8 cellular contexts compared by ENCODE assay signal in the genomic region with DNA sequence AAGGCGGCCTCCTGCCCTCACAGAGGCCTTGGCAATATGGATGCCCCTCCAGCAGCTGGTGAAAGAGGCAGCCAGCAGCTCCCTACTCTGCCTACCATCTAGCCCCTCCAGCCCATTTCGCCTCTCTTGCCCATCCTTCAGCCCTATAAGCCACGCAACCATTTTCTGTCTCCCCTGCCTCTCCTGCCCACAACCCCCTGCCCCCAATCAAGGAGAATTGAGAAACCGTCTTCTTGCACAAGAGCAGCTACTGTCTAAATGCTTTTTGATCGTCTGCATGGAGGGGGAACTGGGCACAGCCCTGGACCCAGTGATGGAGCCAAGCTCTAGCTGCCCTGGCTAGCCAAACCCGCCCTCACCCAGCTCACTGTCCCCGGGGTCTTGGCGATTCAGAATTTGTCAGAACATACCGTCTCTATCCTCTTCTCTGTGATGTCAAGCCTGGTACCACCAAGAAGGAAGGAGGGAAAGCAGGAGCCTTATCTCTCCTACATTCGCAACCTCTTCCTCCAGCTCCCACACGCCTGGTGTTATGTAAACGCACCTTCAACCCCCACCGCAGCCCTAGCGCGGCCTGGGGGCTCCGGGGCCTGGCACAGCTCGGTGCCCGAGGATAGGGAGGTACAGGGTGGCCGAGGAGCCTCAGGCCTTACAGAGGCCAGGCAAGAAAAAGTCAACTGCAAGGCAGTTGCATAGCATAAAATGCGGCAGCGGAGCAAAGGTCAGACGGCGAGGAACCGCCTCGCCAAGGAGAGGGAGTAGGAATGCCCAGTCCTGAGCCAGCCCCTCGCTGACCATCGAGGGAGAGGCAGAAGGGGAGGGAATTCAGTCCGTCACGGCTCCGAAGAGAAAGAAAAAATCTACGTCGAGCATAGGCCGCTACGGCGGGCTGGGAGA. TPM values are rescaled to one million over a fixed set of nuclear protein-coding genes. Genes with fewer than 3 reads are reported as not detected.
DNase-seq lines count a peak whose midpoint lies in the region; ATAC-seq, FAIRE-seq and TF ChIP-seq lines count a peak whose summit lies in the region.

No MANE protein-coding gene starts in this region.

- H3K4me1 Mint-ChIP-seq in endodermal cell = peaks cover 50% of the 10 kb centered on the region

- peak overlapping the region; percentile 95 for H3K27ac Mint-ChIP-seq in endodermal cell

- whole genome bisulfite sequencing in endodermal cell (ENCODE audit: insufficient coverage in 1 of 2, insufficient read length in 1 of 2), 2 experiments = 0 to 1% methylated on average over 31 to 35 of the region's 35 CpGs

- peak overlapping the region; percentile 96 for H3K4me3 ChIP-seq in endodermal cell (ENCODE audit: low read length)

- peaks cover 7% of the 10 kb centered on the region for H3K4me1 ChIP-seq in endodermal cell (ENCODE audit: control insufficient read depth, insufficient read depth, low read length)

- ATAC-seq in GM18520 (IDR thresholded peaks at IDR 0.05; ENCODE audit: unreplicated experiment) = no peak

- H3K4me3 Mint-ChIP-seq in endodermal cell = peak overlapping the region; percentile 98

- TF ChIP-seq CTCF in endodermal cell (conservative IDR thresholded peaks at IDR 0.05) = no peak

- peaks cover 36% of the 10 kb centered on the region for H3K36me3 ChIP-seq in endodermal cell (ENCODE audit: control insufficient read depth, insufficient read depth, low read length)

- no peak for FAIRE-seq in GM12892 (lab: Jason Lieb, UNC)

- H3K27me3 Mint-ChIP-seq in endodermal cell (ENCODE audit: insufficient read depth) = no peaks in the 10 kb centered on the region

- H3K36me3 Mint-ChIP-seq in endodermal cell (ENCODE audit: low read depth) = peaks cover 50% of the 10 kb centered on the region

- no peaks in the 10 kb centered on the region for H3K9me3 ChIP-seq in endodermal cell (ENCODE audit: control insufficient read depth, low read length)

- DNase-seq in H4 (ENCODE audit: low spot score) (peak; percentile 15), SIG-M5 treated with dmso at 0.1 percent for 504 hours (lab: John Stamatoyannopoulos, UW; ENCODE audit: unreplicated experiment) (peak; percentile 75), endodermal cell (peak; percentile 49), myocyte (ENCODE audit: low read depth) (peak; percentile 53), NK-92 (lab: John Stamatoyannopoulos, UW; ENCODE audit: unreplicated experiment) (no peak), NCI-H1930 (lab: John Stamatoyannopoulos, UW) (no peak), GM12892 (ENCODE audit: insufficient read length) (no peak)

- peak overlapping the region; percentile 81 for H3K27ac ChIP-seq in endodermal cell (ENCODE audit: low read depth, low read length)

- peaks cover 2% of the 10 kb centered on the region for H3K9me3 Mint-ChIP-seq in endodermal cell

- TF ChIP-seq POLR2A in GM12892 (IDR thresholded peaks at IDR 0.05; ENCODE audit: low read depth, low read length) = no peak

- peak overlapping the region; percentile 90 for H3K9ac ChIP-seq in endodermal cell (ENCODE audit: extremely low read depth, low read length, poor library complexity, severe bottlenecking)

- no peaks in the 10 kb centered on the region for H3K27me3 ChIP-seq in endodermal cell (ENCODE audit: control insufficient read depth, insufficient read depth, low read length, poor library complexity, severe bottlenecking)

RNA-seq across cellular contexts. Expression of gene SPRY4, which starts 1.1 kb away (rescaled TPM):
- total RNA-seq in H4 (2014; rRNA removed; shearing (Covaris generic)) = 3.9 and 6.4 TPM in 2 replicates
- 100 to 1,000 TPM in 1 of 2 donors, 10 to 100 TPM in 1; 70.2 to 164 TPM for total RNA-seq in endodermal cell
- 27.0 TPM for polyA plus RNA-seq in endodermal cell (2013, experiment 1 of 2)
- polyA plus RNA-seq in endodermal cell (2013, experiment 2 of 2) = 29.6 TPM
- total RNA-seq in myocyte = 11.6 and 13.1 TPM in 2 replicates
- 5.3 TPM for polyA plus RNA-seq in myocyte (2012)
- polyA plus RNA-seq in GM12892 (2012; ENCODE audit: missing spikeins) = 0.70 TPM

Comparison
In these comparisons a context has a peak if more than half of its experiments do, and no peak if none do; other contexts are left out.
1. DNase-seq: peak in H4 (single experiment), SIG-M5 treated with dmso at 0.1 percent for 504 hours (single experiment), endodermal cell (single experiment) and myocyte (single experiment); none in NK-92 (single experiment), NCI-H1930 (0 of 2) and GM12892 (single experiment).